Comparison of ENCODE assay signal across 1 cellular context in the genomic region with DNA sequence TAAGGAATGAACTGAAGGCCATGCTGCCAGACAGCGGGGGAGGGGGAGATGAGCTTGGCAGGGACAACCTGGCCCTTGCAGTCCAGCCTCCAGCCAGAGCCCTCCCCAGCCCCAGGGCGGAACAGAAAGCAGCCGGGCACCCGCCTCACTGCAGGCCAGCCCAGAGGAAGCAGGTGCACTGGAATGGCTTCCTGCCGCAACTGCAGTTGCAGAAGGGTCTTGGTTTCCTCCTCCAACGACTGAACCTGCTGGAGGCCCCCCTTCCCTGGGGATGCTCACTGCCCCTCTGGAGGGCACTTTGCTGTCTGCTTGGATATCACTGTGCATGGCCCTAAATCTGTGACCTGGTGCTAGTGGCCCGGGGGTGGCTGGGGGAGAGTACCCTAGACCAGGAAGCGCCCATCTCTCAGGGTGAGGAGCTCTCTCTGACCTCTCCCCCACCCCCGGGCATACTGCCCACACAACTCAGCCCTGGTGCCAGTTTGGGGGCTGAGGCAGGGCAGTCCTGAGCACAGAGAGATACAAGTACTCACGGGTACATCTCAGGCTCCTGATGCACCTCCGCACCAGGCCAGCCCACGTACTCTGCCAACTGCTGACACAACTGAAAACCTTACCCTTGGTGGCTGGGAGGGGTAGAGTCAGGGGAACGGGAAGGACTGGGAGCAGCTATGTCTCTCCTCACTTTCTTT.
TF ChIP-seq lines count a peak whose summit lies in the region.

No MANE protein-coding gene starts in this region.

TF ChIP-seq in GM12878, 131 proteins besides CTCF, POLR2A, EP300 and RAD21 (continued from another document):
- TF ChIP-seq TCF12 (IDR thresholded peaks at IDR 0.05; ENCODE audit: low read depth, low read length) (0 out of 2 replicates have a peak, but pooled peaks have one; percentile 47), GATAD2B (conservative IDR thresholded peaks at IDR 0.05; ENCODE audit: low read depth) (peak; percentile 48; the same call in 1 of the 2 replicates), NR2F1 (conservative IDR thresholded peaks at IDR 0.05) (no peak; the same call in 1 of the 2 replicates), FOS (IDR thresholded peaks at IDR 0.05; ENCODE audit: borderline replicate concordance, extremely low read depth, insufficient read length) (no peak), BHLHE40 (IDR thresholded peaks at IDR 0.05; ENCODE audit: borderline replicate concordance in 1 of 2, low read depth in 2 of 2, low read length in 1 of 2) (peak; percentile 22 to 67; a peak in 2 of 4 replicates), DPF2 (IDR thresholded peaks at IDR 0.05) (0 out of 2 replicates have a peak, but pooled peaks have one; percentile 41), TBL1XR1 (IDR thresholded peaks at IDR 0.05; ENCODE audit: low read depth, low read length) (no peak), MYB (IDR thresholded peaks at IDR 0.05; ENCODE audit: borderline replicate concordance, low read depth, low read length) (no peak), ASH2L (IDR thresholded peaks at IDR 0.05; ENCODE audit: borderline replicate concordance, low read depth) (no peak), EED (IDR thresholded peaks at IDR 0.05; ENCODE audit: low read depth) (peak; percentile 64), SPI1 (IDR thresholded peaks at IDR 0.05; ENCODE audit: borderline replicate concordance, insufficient read depth, low read depth, low read length) (peak; percentile 73), MEF2B (IDR thresholded peaks at IDR 0.05; ENCODE audit: partially characterized antibody, poor library complexity, severe bottlenecking) (peak; percentile 14), SMAD1 (IDR thresholded peaks at IDR 0.05; ENCODE audit: low read depth, partially characterized antibody) (no peak), TCF7 (IDR thresholded peaks at IDR 0.05; ENCODE audit: borderline replicate concordance) (no peak), PAX5 (IDR thresholded peaks at IDR 0.05; ENCODE audit: borderline replicate concordance, low read depth, low read length) (no peak), CREB1 (IDR thresholded peaks at IDR 0.05; ENCODE audit: low read depth) (no peak), CBFB (IDR thresholded peaks at IDR 0.05; ENCODE audit: low read depth) (no peak), NFXL1 (IDR thresholded peaks at IDR 0.05; ENCODE audit: borderline replicate concordance) (no peak), IKZF1 (conservative IDR thresholded peaks at IDR 0.05) (peak; percentile 50; the same call in 1 of the 2 replicates), YY1 (IDR thresholded peaks at IDR 0.05; ENCODE audit: low read depth, low read length) (peak; percentile 67; the same call in 1 of the 2 replicates)
- TF ChIP-seq, protein P1, sequence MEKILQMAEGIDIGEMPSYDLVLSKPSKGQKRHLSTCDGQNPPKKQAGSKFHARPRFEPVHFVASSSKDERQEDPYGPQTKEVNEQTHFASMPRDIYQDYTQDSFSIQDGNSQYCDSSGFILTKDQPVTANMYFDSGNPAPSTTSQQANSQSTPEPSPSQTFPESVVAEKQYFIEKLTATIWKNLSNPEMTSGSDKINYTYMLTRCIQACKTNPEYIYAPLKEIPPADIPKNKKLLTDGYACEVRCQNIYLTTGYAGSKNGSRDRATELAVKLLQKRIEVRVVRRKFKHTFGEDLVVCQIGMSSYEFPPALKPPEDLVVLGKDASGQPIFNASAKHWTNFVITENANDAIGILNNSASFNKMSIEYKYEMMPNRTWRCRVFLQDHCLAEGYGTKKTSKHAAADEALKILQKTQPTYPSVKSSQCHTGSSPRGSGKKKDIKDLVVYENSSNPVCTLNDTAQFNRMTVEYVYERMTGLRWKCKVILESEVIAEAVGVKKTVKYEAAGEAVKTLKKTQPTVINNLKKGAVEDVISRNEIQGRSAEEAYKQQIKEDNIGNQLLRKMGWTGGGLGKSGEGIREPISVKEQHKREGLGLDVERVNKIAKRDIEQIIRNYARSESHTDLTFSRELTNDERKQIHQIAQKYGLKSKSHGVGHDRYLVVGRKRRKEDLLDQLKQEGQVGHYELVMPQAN (conservative IDR thresholded peaks at IDR 0.05): 0 out of 2 replicates have a peak, but pooled peaks have one; percentile 16
TF ChIP-seq in GM12878: peak in this region for 13.
